Comparison of ENCODE assay signal across 1 cellular context in the genomic region with DNA sequence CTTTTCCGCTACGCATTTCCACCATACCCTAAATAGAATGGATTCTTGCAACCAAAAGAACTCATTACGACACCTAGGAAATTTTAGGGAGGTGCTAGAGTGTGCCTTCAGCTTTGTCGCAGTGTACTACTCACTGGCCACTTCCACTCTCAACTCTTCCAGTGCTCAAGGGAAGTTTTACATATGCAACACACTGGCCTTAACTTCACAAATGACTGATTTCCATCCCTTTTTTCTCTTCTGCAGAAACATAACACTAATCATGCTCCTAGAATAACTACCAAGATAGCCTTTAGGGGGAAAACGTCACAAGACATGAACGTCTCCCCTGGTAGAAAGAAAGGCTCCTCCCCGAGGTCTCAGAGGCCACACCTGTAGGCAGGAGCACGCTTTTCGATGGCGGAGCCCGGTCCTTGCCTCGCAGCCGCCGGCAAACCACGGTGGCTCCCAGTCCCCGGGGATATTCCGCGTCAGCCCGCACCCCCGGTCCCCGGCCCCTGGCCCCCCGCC.
TF ChIP-seq lines count a peak whose summit lies in the region.

No MANE protein-coding gene starts in this region.

TF ChIP-seq in liver, 16 proteins besides CTCF, POLR2A, EP300 and RAD21 (continued from another document):
- TF ChIP-seq, protein P1, sequence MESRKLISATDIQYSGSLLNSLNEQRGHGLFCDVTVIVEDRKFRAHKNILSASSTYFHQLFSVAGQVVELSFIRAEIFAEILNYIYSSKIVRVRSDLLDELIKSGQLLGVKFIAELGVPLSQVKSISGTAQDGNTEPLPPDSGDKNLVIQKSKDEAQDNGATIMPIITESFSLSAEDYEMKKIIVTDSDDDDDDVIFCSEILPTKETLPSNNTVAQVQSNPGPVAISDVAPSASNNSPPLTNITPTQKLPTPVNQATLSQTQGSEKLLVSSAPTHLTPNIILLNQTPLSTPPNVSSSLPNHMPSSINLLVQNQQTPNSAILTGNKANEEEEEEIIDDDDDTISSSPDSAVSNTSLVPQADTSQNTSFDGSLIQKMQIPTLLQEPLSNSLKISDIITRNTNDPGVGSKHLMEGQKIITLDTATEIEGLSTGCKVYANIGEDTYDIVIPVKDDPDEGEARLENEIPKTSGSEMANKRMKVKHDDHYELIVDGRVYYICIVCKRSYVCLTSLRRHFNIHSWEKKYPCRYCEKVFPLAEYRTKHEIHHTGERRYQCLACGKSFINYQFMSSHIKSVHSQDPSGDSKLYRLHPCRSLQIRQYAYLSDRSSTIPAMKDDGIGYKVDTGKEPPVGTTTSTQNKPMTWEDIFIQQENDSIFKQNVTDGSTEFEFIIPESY (IDR thresholded peaks at IDR 0.05): no peak
- TF ChIP-seq HNF4A (conservative IDR thresholded peaks at IDR 0.05): no peak
